In the genomic region with DNA sequence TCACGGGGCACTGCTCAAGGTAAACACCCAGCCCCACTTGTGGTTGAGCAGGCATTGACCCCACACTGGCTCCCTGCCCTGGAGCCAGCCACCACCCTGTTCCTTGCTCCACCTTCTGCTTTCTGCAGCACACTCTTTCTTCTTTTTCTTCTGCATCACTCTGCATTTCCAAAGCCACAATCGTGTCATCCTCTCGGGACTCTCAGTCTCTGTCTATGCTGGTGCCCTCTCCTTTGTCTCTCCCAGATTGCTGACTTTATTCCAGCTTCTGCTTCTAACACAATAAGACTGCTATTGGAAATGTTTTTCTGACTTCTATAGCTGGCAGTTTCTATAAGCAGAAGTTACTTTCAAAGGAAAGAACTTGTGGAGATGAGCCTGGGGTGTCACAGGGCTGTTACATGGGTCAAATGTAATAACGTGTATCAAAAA, we compare ENCODE assay signal across 19 cellular contexts. TPM values are rescaled to one million over a fixed set of nuclear protein-coding genes. Genes with fewer than 3 reads are reported as not detected.
DNase-seq lines count a peak whose midpoint lies in the region; ATAC-seq, FAIRE-seq and TF ChIP-seq lines count a peak whose summit lies in the region.
"Had no signal": no experiment of that assay in that cellular context is flagged by ENCODE, and none has a peak within 500 bp of the region (broad histone marks: within the 10 kb centered on the region; RNA-seq: fewer than 3 reads in every experiment).

No MANE protein-coding gene starts in this region.

- H3K9me3 ChIP-seq in Loucy (ENCODE audit: insufficient read depth, low read depth, low read length): no peaks in the 10 kb centered on the region
- H3K9me3 ChIP-seq in GM12878 (replicated peaks; ENCODE audit: control insufficient read depth, insufficient read depth, low read length): no peaks in the 10 kb centered on the region
- H3K9me3 ChIP-seq: pancreas had no signal

- RAD21 ChIA-PET in GM12878 (lab: Charles Lee; ENCODE audit: unreplicated experiment): interaction anchor here (1.2 kb wide), 2 partner anchors 18 to 121 kb away, joined by 3 read pairs; no protein-coding TSS in a partner anchor

- FAIRE-seq in GM12878 (lab: Jason Lieb, UNC): no peak
- FAIRE-seq: pancreas had no signal

- DNase-seq in activated CD4-positive, alpha-beta T cell treated with anti-CD3 and anti-CD28 coated beads, Interleukin-2, amount 10 ng/mL, durations not matched to agents 24 days and 14 days: no peak
- no peak for DNase-seq in activated CD4-positive, alpha-beta T cell treated with anti-CD3 and anti-CD28 coated beads, Interleukin-2, amount 50 U/mL, for 48 hours
- DNase-seq in GM12878 (ENCODE audit: low read depth, low spot score): no peak
- DNase-seq in renal cortical epithelial cell (ENCODE audit: low read depth): peak; percentile 36
- DNase-seq in NCI-H774 (lab: John Stamatoyannopoulos, UW): no peak
- DNase-seq in stimulated activated CD4-positive, alpha-beta T cell treated with anti-CD3 and anti-CD28 coated beads, Interleukin-2, amount 100 ng/mL, for 48 hours: no peak
- DNase-seq in inferior parietal cortex (ENCODE audit: extremely low spot score): no peak
- DNase-seq: activated CD4-positive, alpha-beta T cell treated with anti-CD3 and anti-CD28 coated beads for 1 hour; activated effector memory CD4-positive, alpha-beta T cell treated with anti-CD3 and anti-CD28 coated beads, Interleukin-2, amount 50 U/mL, for 16 hours; brain microvascular endothelial cell; Calu3; GF-D8; HCEC 1CT; kidney glomerular epithelial cell; pancreas had no signal

- peaks cover 74% of the 10 kb centered on the region for H3K4me1 Mint-ChIP-seq in activated CD4-positive, alpha-beta T cell treated with anti-CD3 and anti-CD28 coated beads, Interleukin-2, amount 10 ng/mL, durations not matched to agents 24 days and 14 days

- TF ChIP-seq EP300 in GM12878 (IDR thresholded peaks at IDR 0.05; ENCODE audit: borderline replicate concordance in 1 of 2, control insufficient read depth in 1 of 2, low read depth in 2 of 2, low read length in 2 of 2): no peak

- peaks cover 99% of the 10 kb centered on the region for H3K79me2 ChIP-seq in Loucy (ENCODE audit: insufficient read depth, low read length)
- H3K79me2 ChIP-seq in GM12878 (ENCODE audit: control insufficient read depth, insufficient read depth, low read length): peaks cover 89% of the 10 kb centered on the region

- intact Hi-C loops in activated CD4-positive, alpha-beta T cell treated with anti-CD3 and anti-CD28 coated beads, Interleukin-2, amount 10 ng/mL, durations not matched to agents 24 days and 14 days (cut with micrococcal nuclease): no loop called here
- intact Hi-C loops in GM12878 (cut with micrococcal nuclease; ENCODE audit: unreplicated experiment): no loop called here

- BruUV-seq in GM12878 (replicated peaks; lab: Mats Ljungman, UMichigan): no TSS peak

- H3K27ac ChIP-seq in GM12878 (ENCODE audit: control insufficient read depth, insufficient read depth): no peak overlapping the region
- H3K27ac ChIP-seq: brain microvascular endothelial cell, pancreas had no signal

- H4K20me1 ChIP-seq in Loucy (ENCODE audit: insufficient read depth, low read length, poor library complexity, severe bottlenecking) (peaks cover 88% of the 10 kb centered on the region), GM12878 (ENCODE audit: control insufficient read depth, insufficient read depth) (no peaks in the 10 kb centered on the region)

- H3K9me3 Mint-ChIP-seq in activated CD4-positive, alpha-beta T cell treated with anti-CD3 and anti-CD28 coated beads, Interleukin-2, amount 10 ng/mL, durations not matched to agents 24 days and 14 days: no peaks in the 10 kb centered on the region

- no peak overlapping the region for H2AFZ ChIP-seq in Loucy (ENCODE audit: low read length)
- H2AFZ ChIP-seq in GM12878 (ENCODE audit: control insufficient read depth, low read depth, low read length): no peak overlapping the region

- H3K4me1 ChIP-seq in Loucy (ENCODE audit: insufficient read depth, low read length, poor library complexity, severe bottlenecking): peaks cover 75% of the 10 kb centered on the region
- peaks cover 15% of the 10 kb centered on the region for H3K4me1 ChIP-seq in GM12878 (ENCODE audit: control insufficient read depth, insufficient read depth, low read length)
- H3K4me1 ChIP-seq: pancreas had no signal

- SMC1A ChIA-PET in GM12878 (lab: Charles Lee; ENCODE audit: uncharacterized antibody, unreplicated experiment): interaction anchor here (0.8 to 9.7 kb wide), 9 partner anchors 9 to 126 kb away, joined by 3 to 108 read pairs (median 5); a partner anchor contains a TSS

- H3K4me2 ChIP-seq in Loucy (ENCODE audit: low read depth, low read length, poor library complexity, severe bottlenecking) (peak overlapping the region; percentile 43), GM12878 (ENCODE audit: control insufficient read depth, insufficient read depth) (no peak overlapping the region)
- H3K4me2 ChIP-seq: smooth muscle cell had no signal

- ATAC-seq in GM12878: peak; percentile 8; the same call in 2 of the 3 replicates
- ATAC-seq: pancreas had no signal

- in situ Hi-C loops in GM12878 (cut with MboI): no loop called here

- TF ChIP-seq POLR2A in GM12878 (IDR thresholded peaks at IDR 0.05; ENCODE audit: low read depth, low read length): no peak

- TF ChIP-seq CTCF in Loucy (conservative IDR thresholded peaks at IDR 0.05; ENCODE audit: low read length) (no peak), GM12878 (IDR thresholded peaks at IDR 0.05 in 2 of 3, conservative IDR thresholded peaks at IDR 0.05 in 1 of 3; ENCODE audit: control insufficient read depth in 2 of 3, extremely low read depth in 1 of 3, insufficient read depth in 1 of 3, low read depth in 3 of 3, low read length in 3 of 3) (no peak)

- H3F3A ChIP-seq in Loucy (ENCODE audit: low read depth): no peaks in the 10 kb centered on the region

- no peaks in the 10 kb centered on the region for H3K27me3 Mint-ChIP-seq in activated CD4-positive, alpha-beta T cell treated with anti-CD3 and anti-CD28 coated beads, Interleukin-2, amount 10 ng/mL, durations not matched to agents 24 days and 14 days

- POLR2A ChIA-PET in GM12878 (lab: Charles Lee): interaction anchor here (2.1 kb wide), 1 partner anchor 13 kb away, joined by 7 read pairs; no protein-coding TSS in a partner anchor

- H3K36me3 ChIP-seq in Loucy (ENCODE audit: insufficient read depth, low read length) (peaks cover 37% of the 10 kb centered on the region; the same call in 1 of the 2 replicates), GM12878 (ENCODE audit: control insufficient read depth in 2 of 2, insufficient read depth in 2 of 2, low read length in 1 of 2) (peaks cover 6 to 9% of the 10 kb centered on the region in 2 experiments)
- H3K36me3 ChIP-seq: brain microvascular endothelial cell, pancreas had no signal

- peak overlapping the region; percentile 72 for H3K27ac Mint-ChIP-seq in activated CD4-positive, alpha-beta T cell treated with anti-CD3 and anti-CD28 coated beads, Interleukin-2, amount 10 ng/mL, durations not matched to agents 24 days and 14 days

- no peaks in the 10 kb centered on the region for H3K27me3 ChIP-seq in Loucy (ENCODE audit: insufficient read depth, low read length, poor library complexity, severe bottlenecking)
- no peaks in the 10 kb centered on the region for H3K27me3 ChIP-seq in GM12878 (replicated peaks in 1 of 2; ENCODE audit: control insufficient read depth in 2 of 2, insufficient read depth in 2 of 2, low read length in 1 of 2)
- H3K27me3 ChIP-seq: pancreas had no signal

- WGBS in GM12878 (ENCODE audit: insufficient coverage, insufficient replicate concordance, low lambda C conversion rate, missing lambda C conversion rate): 85% methylated on average over 4 of the region's 4 CpGs

- H3K9me2 ChIP-seq in Loucy (replicated peaks; ENCODE audit: low read depth, low read length): no peaks in the 10 kb centered on the region

- peak overlapping the region; percentile 73 for H3K4me3 Mint-ChIP-seq in activated CD4-positive, alpha-beta T cell treated with anti-CD3 and anti-CD28 coated beads, Interleukin-2, amount 10 ng/mL, durations not matched to agents 24 days and 14 days

- H3K9ac ChIP-seq in Loucy (ENCODE audit: low read depth, low read length, poor library complexity, severe bottlenecking) (no peak overlapping the region), GM12878 (ENCODE audit: control insufficient read depth, insufficient read depth, low read length) (no peak overlapping the region)

- CTCF ChIA-PET in GM12878 (lab: Yijun Ruan, JAX): interaction anchor here (0.8 to 1.1 kb wide), 5 partner anchors 13 to 109 kb away, joined by 3 to 8 read pairs (median 4); no protein-coding TSS in a partner anchor

- H3K36me3 Mint-ChIP-seq in activated CD4-positive, alpha-beta T cell treated with anti-CD3 and anti-CD28 coated beads, Interleukin-2, amount 10 ng/mL, durations not matched to agents 24 days and 14 days (ENCODE audit: low read depth): peaks cover 9% of the 10 kb centered on the region

- no peak for TF ChIP-seq RAD21 in GM12878 (IDR thresholded peaks at IDR 0.05; ENCODE audit: insufficient read depth, low read depth, low read length)

- H3K4me3 ChIP-seq in Loucy (ENCODE audit: low read length, poor library complexity, severe bottlenecking): peak overlapping the region; percentile 27
- H3K4me3 ChIP-seq in GM12878: no peak overlapping the region
- H3K4me3 ChIP-seq: pancreas, smooth muscle cell had no signal

RNA-seq across cellular contexts. Expression of a gene that starts 14.4 kb away (rescaled TPM):
- 34.4 and 38.4 TPM in 2 replicates for total RNA-seq in activated CD4-positive, alpha-beta T cell treated with anti-CD3 and anti-CD28 coated beads, Interleukin-2, amount 10 ng/mL, durations not matched to agents 24 days and 14 days
- 205 and 218 TPM in 2 replicates for total RNA-seq in GM12878 (2013; cell fraction: nucleolus; rRNA removed)
- total RNA-seq in GM12878 (2014; rRNA removed) (61.0 and 68.1 TPM in 2 replicates), GM12878 (2014; rRNA removed; fragmentation: Illumina TruSeq; extraction: Trizol) (30.2 and 31.6 TPM in 2 replicates), GM12878 (2021) (68.8 and 77.8 TPM in 2 replicates), renal cortical epithelial cell (not detected in 2 replicates)
- 9.7 TPM for polyA plus RNA-seq in GM12878 (2011; ENCODE audit: low read depth)
- polyA plus RNA-seq in GM12878 (2011; rRNA removed) (59.1 and 79.1 TPM in 2 replicates), GM12878 (2014; fragmentation: Illumina TruSeq; extraction: Trizol) (30.1 and 37.5 TPM in 2 replicates), GM12878 (2014; fragmentation: Nextera tagmentation; extraction: Ambion mirVana) (1 to 10 TPM; 3.3 to 5.4 TPM), GM12878 (2014; rRNA removed) (63.7 and 65.8 TPM in 2 replicates), GM12878 (2016; fragmentation: Nextera tagmentation; extraction: Ambion mirVana) (10 to 100 TPM; 59.0 to 60.2 TPM)
- polyA plus RNA-seq in GM12878 (2011; cell fraction: cytosol; rRNA removed): 101 and 123 TPM in 2 replicates
- polyA plus RNA-seq in GM12878 (2011; cell fraction: nucleus; rRNA removed): 141 and 178 TPM in 2 replicates
- 22.0 and 26.1 TPM in 2 replicates for polyA plus RNA-seq in GM12878 (2012)
- polyA minus RNA-seq in GM12878 (2011; rRNA and poly(A)+ RNA removed): 62.8 and 82.6 TPM in 2 replicates
- 25.3 and 35.1 TPM in 2 replicates for polyA minus RNA-seq in GM12878 (2011; cell fraction: cytosol; rRNA and poly(A)+ RNA removed)
- 39.8 and 66.1 TPM in 2 replicates for polyA minus RNA-seq in GM12878 (2011; cell fraction: nucleus; rRNA and poly(A)+ RNA removed)
- total RNA-seq: Calu3, dermis microvascular lymphatic vessel endothelial cell, smooth muscle cell had no signal
- polyA plus RNA-seq: smooth muscle cell had no signal

RNA-seq across cellular contexts. Expression of a gene that starts 21.8 kb away (rescaled TPM):
- total RNA-seq in activated CD4-positive, alpha-beta T cell treated with anti-CD3 and anti-CD28 coated beads, Interleukin-2, amount 10 ng/mL, durations not matched to agents 24 days and 14 days: 0.09 and 0.56 TPM in 2 replicates
- 1.5 and 1.9 TPM in 2 replicates for total RNA-seq in GM12878 (2013; cell fraction: nucleolus; rRNA removed)
- total RNA-seq in GM12878 (2014; rRNA removed) (0.11 and 0.23 TPM in 2 replicates), GM12878 (2014; rRNA removed; fragmentation: Illumina TruSeq; extraction: Trizol) (0.22 and 0.28 TPM in 2 replicates), GM12878 (2021) (0.15 and 0.21 TPM in 2 replicates), renal cortical epithelial cell (not detected in 2 replicates)
- not detected for polyA plus RNA-seq in GM12878 (2011; ENCODE audit: low read depth)
- polyA plus RNA-seq in GM12878 (2011; rRNA removed) (0.52 and 0.73 TPM in 2 replicates), GM12878 (2014; fragmentation: Illumina TruSeq; extraction: Trizol) (0.13 and 0.49 TPM in 2 replicates), GM12878 (2014; fragmentation: Nextera tagmentation; extraction: Ambion mirVana) (under 1 TPM; 0.13 to 0.24 TPM), GM12878 (2014; rRNA removed) (0.09 TPM in 2 replicates), GM12878 (2016; fragmentation: Nextera tagmentation; extraction: Ambion mirVana) (under 1 TPM in 1 of 2 experiments, not detected in 1; 0.21 TPM)
- 0.13 and 0.16 TPM in 2 replicates for polyA plus RNA-seq in GM12878 (2011; cell fraction: cytosol; rRNA removed)
- polyA plus RNA-seq in GM12878 (2011; cell fraction: nucleus; rRNA removed): 0.12 and 0.21 TPM in 2 replicates
- 0.08 TPM in 1 of 2 replicates, not detected in the other for polyA plus RNA-seq in GM12878 (2012)
- 0.26 and 0.37 TPM in 2 replicates for polyA minus RNA-seq in GM12878 (2011; rRNA and poly(A)+ RNA removed)
- polyA minus RNA-seq in GM12878 (2011; cell fraction: cytosol; rRNA and poly(A)+ RNA removed): not detected in 2 replicates
- 0.36 and 0.77 TPM in 2 replicates for polyA minus RNA-seq in GM12878 (2011; cell fraction: nucleus; rRNA and poly(A)+ RNA removed)
- total RNA-seq: Calu3, dermis microvascular lymphatic vessel endothelial cell, pancreas, smooth muscle cell, urinary bladder had no signal
- polyA plus RNA-seq: smooth muscle cell, urinary bladder had no signal

RNA-seq across cellular contexts. Expression of a gene that starts 44.9 kb away (rescaled TPM):
- 0.90 and 0.96 TPM in 2 replicates for total RNA-seq in activated CD4-positive, alpha-beta T cell treated with anti-CD3 and anti-CD28 coated beads, Interleukin-2, amount 10 ng/mL, durations not matched to agents 24 days and 14 days
- 59.4 and 63.4 TPM in 2 replicates for total RNA-seq in GM12878 (2013; cell fraction: nucleolus; rRNA removed)
- total RNA-seq in GM12878 (2014; rRNA removed) (1.5 and 2.1 TPM in 2 replicates), GM12878 (2014; rRNA removed; fragmentation: Illumina TruSeq; extraction: Trizol) (2.6 and 2.7 TPM in 2 replicates), GM12878 (2021) (1.6 and 2.2 TPM in 2 replicates), renal cortical epithelial cell (not detected in 2 replicates)
- polyA plus RNA-seq in GM12878 (2011; ENCODE audit: low read depth): 0.21 TPM
- polyA plus RNA-seq in GM12878 (2011; rRNA removed) (2.9 and 3.7 TPM in 2 replicates), GM12878 (2014; fragmentation: Illumina TruSeq; extraction: Trizol) (0.14 and 0.87 TPM in 2 replicates), GM12878 (2014; fragmentation: Nextera tagmentation; extraction: Ambion mirVana) (1 to 10 TPM in 1 of 2 experiments, under 1 TPM in 1; 0.33 to 1.6 TPM), GM12878 (2014; rRNA removed) (1.3 TPM in 2 replicates), GM12878 (2016; fragmentation: Nextera tagmentation; extraction: Ambion mirVana) (1 to 10 TPM; 1.6 to 2.0 TPM)
- polyA plus RNA-seq in GM12878 (2011; cell fraction: cytosol; rRNA removed): 0.75 and 0.79 TPM in 2 replicates
- polyA plus RNA-seq in GM12878 (2011; cell fraction: nucleus; rRNA removed): 3.0 and 3.5 TPM in 2 replicates
- 0.31 and 0.35 TPM in 2 replicates for polyA plus RNA-seq in GM12878 (2012)
- 3.3 and 3.4 TPM in 2 replicates for polyA minus RNA-seq in GM12878 (2011; rRNA and poly(A)+ RNA removed)
- polyA minus RNA-seq in GM12878 (2011; cell fraction: cytosol; rRNA and poly(A)+ RNA removed): not detected in 2 replicates
- polyA minus RNA-seq in GM12878 (2011; cell fraction: nucleus; rRNA and poly(A)+ RNA removed): 2.7 and 4.8 TPM in 2 replicates
- total RNA-seq: Calu3, dermis microvascular lymphatic vessel endothelial cell, smooth muscle cell had no signal
- polyA plus RNA-seq: pancreas, smooth muscle cell, urinary bladder had no signal

Comparison
In these comparisons a context has a peak if more than half of its experiments do, and no peak if none do; other contexts are left out.
1. RNA of a gene that starts 14.4 kb away (total RNA-seq): 30.2 to 218 TPM in GM12878 and 34.4 to 38.4 TPM in activated CD4-positive, alpha-beta T cell treated with anti-CD3 and anti-CD28 coated beads, Interleukin-2, amount 10 ng/mL, durations not matched to agents 24 days and 14 days; not detected in renal cortical epithelial cell; every median in the first group is over 10 times any median in the second.